ENCODE assay signal across 27 cellular contexts in the genomic region with DNA sequence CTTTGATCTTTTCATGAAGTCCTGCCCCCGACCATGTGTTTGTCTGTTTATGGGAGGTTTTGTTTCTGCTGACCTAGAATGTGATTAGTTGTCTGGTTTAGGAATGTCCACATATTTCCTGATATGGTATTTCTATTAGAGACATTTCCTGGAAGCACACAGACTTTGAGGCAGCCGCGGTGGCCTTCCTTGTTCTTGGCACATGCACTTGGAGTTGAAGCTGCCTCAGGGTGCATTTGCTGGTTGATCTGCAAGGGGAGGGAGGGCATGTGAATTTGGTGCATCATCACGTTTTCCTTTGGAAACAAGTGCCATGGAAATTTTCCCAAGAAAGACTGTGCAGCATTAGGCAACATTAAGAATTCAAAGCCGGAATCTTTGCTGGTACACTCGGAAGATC.
"Had no signal": no experiment of that assay in that cellular context is flagged by ENCODE, and none has a peak within 500 bp of the region (broad histone marks: within the 10 kb centered on the region; RNA-seq: fewer than 3 reads in every experiment).

No MANE protein-coding gene starts in this region.

- FAIRE-seq: urothelium cell line had no signal

- H3K9me3 ChIP-seq: testis, thoracic aorta, thyroid gland, tibial nerve, transverse colon, upper lobe of left lung, upper lobe of right lung, uterus, vagina had no signal

- H3K27me3 ChIP-seq: stomach, suprapubic skin, testis, thyroid gland, tibial artery, tibial nerve, transverse colon, upper lobe of left lung, upper lobe of right lung, uterus, vagina had no signal

- DNase-seq: stimulated activated CD4-positive, alpha-beta T cell treated with anti-CD3 and anti-CD28 coated beads, Interleukin-2, amount 100 ng/mL, for 48 hours; stimulated activated CD4-positive, alpha-beta T cell treated with anti-CD3 and anti-CD28 coated beads, Interleukin-4, amount 100 ng/mL, for 1 hour; stimulated activated CD4-positive, alpha-beta T cell treated with anti-CD3 and anti-CD28 coated beads, Interleukin-4, amount 100 ng/mL, for 24 hours; stimulated activated CD4-positive, alpha-beta T cell treated with anti-CD3 and anti-CD28 coated beads, Interleukin-4, amount 100 ng/mL, for 4 hours; stimulated activated CD8-positive, alpha-beta memory T cell treated with anti-CD3 and anti-CD28 coated beads, Interleukin-4, amount 100 ng/mL, for 48 hours; stimulated activated naive B cell treated with anti-CD40 and anti-IgM and Interleukin-4, amounts not matched to agents 10 μg/mL and 1 μg/mL and 100 μg/mL, for 72 hours; stimulated activated naive CD4-positive, alpha-beta T cell; stimulated activated naive CD4-positive, alpha-beta T cell treated with Interleukin-2 at 50 U/mL for 16 hours; stimulated activated naive CD8-positive, alpha-beta T cell treated with anti-CD3 and anti-CD28 coated beads, Interleukin-15, amount 100 ng/mL, for 72 hours; stimulated activated naive CD8-positive, alpha-beta T cell treated with anti-CD3 and anti-CD28 coated beads, Interleukin-15, Interleukin-2, amounts not matched to agents 100 U/mL and 50 U/mL, for 24 hours; stomach; substantia nigra; testis; thyroid gland; tibial artery; transverse colon; trophoblast cell; upper lobe of left lung; upper lobe of right lung; uterus had no signal

- ATAC-seq: stimulated activated effector memory CD8-positive, alpha-beta T cell treated with anti-CD3 and anti-CD28 coated beads, Interleukin-12 subunit alpha, Interleukin-12 subunit beta, amount 100 ng/mL, for 72 hours; stimulated activated memory B cell treated with anti-CD40 and anti-IgM and Interleukin-4, amounts not matched to agents 10 μg/mL and 1 μg/mL and 100 μg/mL, for 72 hours; stimulated activated naive B cell treated with anti-CD40 and anti-IgM and Interleukin-4, amounts not matched to agents 10 μg/mL and 1 μg/mL and 100 μg/mL, for 72 hours; stimulated activated naive CD8-positive, alpha-beta T cell treated with anti-CD3 and anti-CD28 coated beads, Interleukin-15, amount 100 ng/mL, for 72 hours; stimulated activated naive CD8-positive, alpha-beta T cell treated with anti-CD3 and anti-CD28 coated beads, Interleukin-15, Interleukin-2, amounts not matched to agents 100 U/mL and 50 U/mL, for 24 hours; upper lobe of right lung had no signal

- H3K4me1 ChIP-seq: stomach, suprapubic skin, thyroid gland, tibial artery, tibial nerve, upper lobe of left lung, upper lobe of right lung, uterus, vagina had no signal

- H3K27ac ChIP-seq: stomach, suprapubic skin, thoracic aorta, thyroid gland, tibial artery, tibial nerve, transverse colon, upper lobe of left lung, upper lobe of right lung, uterus, vagina had no signal

- H3K36me3 ChIP-seq: stomach, suprapubic skin, thoracic aorta, thyroid gland, tibial artery, tibial nerve, transverse colon, upper lobe of left lung, upper lobe of right lung, uterus, vagina had no signal

- H3K4me3 ChIP-seq: stomach, suprapubic skin, testis, thoracic aorta, thyroid gland, tibial artery, tibial nerve, transverse colon, upper lobe of left lung, upper lobe of right lung, uterus, vagina had no signal
